ENCODE assay signal across 1 cellular context in the genomic region with DNA sequence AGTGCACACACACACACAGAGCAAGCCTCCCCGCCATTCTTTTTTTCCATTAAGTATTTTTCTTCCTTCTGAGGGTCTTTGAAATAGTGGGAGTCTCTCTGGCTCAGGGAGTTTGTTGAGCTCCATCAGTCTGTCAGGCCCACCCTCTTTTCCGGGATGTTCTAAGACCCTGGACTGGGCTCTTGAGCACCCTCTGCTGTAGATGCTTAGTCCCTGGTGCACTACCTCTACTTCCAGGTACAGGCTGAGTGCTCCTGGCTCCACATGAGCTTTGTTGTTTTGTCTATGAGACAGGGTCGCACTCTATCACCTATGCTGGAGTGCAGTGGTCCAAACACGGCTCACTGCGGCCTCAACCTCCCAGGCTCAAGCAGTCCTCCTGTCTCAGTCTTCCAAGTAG.
TF ChIP-seq lines count a peak whose summit lies in the region.

No MANE protein-coding gene starts in this region.

TF ChIP-seq in HepG2, 621 proteins besides CTCF, POLR2A, EP300 and RAD21:
- TF ChIP-seq NR2F2 (IDR thresholded peaks at IDR 0.05; ENCODE audit: borderline replicate concordance, low read depth) = no peak
- TF ChIP-seq, protein P1, sequence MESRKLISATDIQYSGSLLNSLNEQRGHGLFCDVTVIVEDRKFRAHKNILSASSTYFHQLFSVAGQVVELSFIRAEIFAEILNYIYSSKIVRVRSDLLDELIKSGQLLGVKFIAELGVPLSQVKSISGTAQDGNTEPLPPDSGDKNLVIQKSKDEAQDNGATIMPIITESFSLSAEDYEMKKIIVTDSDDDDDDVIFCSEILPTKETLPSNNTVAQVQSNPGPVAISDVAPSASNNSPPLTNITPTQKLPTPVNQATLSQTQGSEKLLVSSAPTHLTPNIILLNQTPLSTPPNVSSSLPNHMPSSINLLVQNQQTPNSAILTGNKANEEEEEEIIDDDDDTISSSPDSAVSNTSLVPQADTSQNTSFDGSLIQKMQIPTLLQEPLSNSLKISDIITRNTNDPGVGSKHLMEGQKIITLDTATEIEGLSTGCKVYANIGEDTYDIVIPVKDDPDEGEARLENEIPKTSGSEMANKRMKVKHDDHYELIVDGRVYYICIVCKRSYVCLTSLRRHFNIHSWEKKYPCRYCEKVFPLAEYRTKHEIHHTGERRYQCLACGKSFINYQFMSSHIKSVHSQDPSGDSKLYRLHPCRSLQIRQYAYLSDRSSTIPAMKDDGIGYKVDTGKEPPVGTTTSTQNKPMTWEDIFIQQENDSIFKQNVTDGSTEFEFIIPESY (CRISPR knock-in tag; IDR thresholded peaks at IDR 0.05) = no peak
